ENCODE assay signal across 25 cellular contexts in genomic region chr1:219500327-219500897, GRCh38.
"Had no signal": no experiment of that assay in that cellular context is flagged by ENCODE, and none has a peak within 500 bp of the region (broad histone marks: within the 10 kb centered on the region; RNA-seq: fewer than 3 reads in every experiment).

No MANE protein-coding gene starts in this region.

- H3K4me1 ChIP-seq: gastrocnemius medialis, pancreas, right atrium auricular region, sigmoid colon, testis, tibial artery had no signal

- DNase-seq: effector CD8-positive, alpha-beta T cell; endodermal cell; foreskin fibroblast; gastrocnemius medialis; heart left ventricle; kidney; mucosa of descending colon; naive B cell; pancreas; sigmoid colon; stimulated activated CD4-positive, alpha-beta T cell treated with anti-CD3 and anti-CD28 coated beads, Interleukin-2, amount 100 ng/mL, for 24 hours; stimulated activated CD4-positive, alpha-beta T cell treated with anti-CD3 and anti-CD28 coated beads, Interleukin-4, amount 100 ng/mL, for 24 hours; stimulated activated naive CD8-positive, alpha-beta T cell treated with anti-CD3 and anti-CD28 coated beads, Interleukin-15, Interleukin-2, amounts not matched to agents 100 U/mL and 50 U/mL, for 24 hours; substantia nigra; testis; tibial artery had no signal

- H3K36me3 ChIP-seq: gastrocnemius medialis, heart left ventricle, neutrophil, pancreas, right atrium auricular region, sigmoid colon, tibial artery had no signal

- H3K27ac ChIP-seq: epithelial cell of prostate, gastrocnemius medialis, heart left ventricle, hepatocyte, neutrophil, pancreas, right atrium auricular region, sigmoid colon, testis, tibial artery had no signal

- H3K27me3 ChIP-seq: gastrocnemius medialis, heart left ventricle, hepatocyte, neutrophil, pancreas, right atrium auricular region, sigmoid colon, testis, tibial artery had no signal

- ATAC-seq: esophagus mucosa; gastrocnemius medialis; heart left ventricle; left lobe of liver; mucosa of descending colon; natural killer cell treated with Interleukin-12 subunit alpha and Interleukin-12 subunit beta and Interleukin-15 and Interleukin-18, amount 100 ng/mL, for 72 hours; pancreas; stimulated activated memory B cell treated with anti-CD40 and anti-IgM and Interleukin-4, amounts not matched to agents 10 μg/mL and 1 μg/mL and 100 μg/mL, for 72 hours; stimulated activated naive CD8-positive, alpha-beta T cell treated with anti-CD3 and anti-CD28 coated beads, Interleukin-15, Interleukin-2, amounts not matched to agents 100 U/mL and 50 U/mL, for 24 hours had no signal

- H3K4me3 ChIP-seq: gastrocnemius medialis, heart left ventricle, hepatocyte, lung, mucosa of descending colon, pancreas, right atrium auricular region, sigmoid colon, testis, tibial artery had no signal

- H3K9me3 ChIP-seq: gastrocnemius medialis, heart left ventricle, mucosa of descending colon, neutrophil, pancreas, right atrium auricular region, sigmoid colon, testis, tibial artery had no signal
